8 cellular contexts compared by ENCODE assay signal in genomic region chr1:153790282-153790995, GRCh38. TPM values are rescaled to one million over a fixed set of nuclear protein-coding genes. Genes with fewer than 3 reads are reported as not detected.
DNase-seq lines count a peak whose midpoint lies in the region; ATAC-seq, FAIRE-seq and TF ChIP-seq lines count a peak whose summit lies in the region.

No MANE protein-coding gene starts in this region.

- H3K23ac ChIP-seq in H1 (ENCODE audit: insufficient read length) = no peak overlapping the region

- H3K4me3 Mint-ChIP-seq in activated T-cell treated with anti-CD3 and anti-CD28 coated beads, Interleukin-2, amount 50 U/mL, for 4 hours = peak overlapping the region; percentile 1

- no peak overlapping the region for H3K56ac ChIP-seq in H1 (replicated peaks; ENCODE audit: insufficient read length, low read depth, low read length)

- no peaks in the 10 kb centered on the region for H3K36me3 Mint-ChIP-seq in activated T-cell treated with anti-CD3 and anti-CD28 coated beads, Interleukin-2, amount 50 U/mL, for 4 hours (ENCODE audit: insufficient read depth)

- H3K9me3 Mint-ChIP-seq in activated T-cell treated with anti-CD3 and anti-CD28 coated beads, Interleukin-2, amount 50 U/mL, for 4 hours = no peaks in the 10 kb centered on the region

- H3K27ac ChIP-seq in Peyer's patch (peak overlapping the region; percentile 63 to 88 (median 80)), H1 (ENCODE audit: low read depth, low read length) (no peak overlapping the region)

- H3K36me3 ChIP-seq in Peyer's patch = no peaks in the 10 kb centered on the region
- no peaks in the 10 kb centered on the region for H3K36me3 ChIP-seq in H1 (ENCODE audit: control insufficient read depth in 2 of 4, insufficient read depth in 4 of 4, low read length in 3 of 4)

- TF ChIP-seq CTCF in Peyer's patch (IDR thresholded peaks at IDR 0.05) (no peak), H1 (IDR thresholded peaks at IDR 0.05; ENCODE audit: control extremely low read depth in 1 of 3, insufficient read depth in 1 of 3, low read depth in 1 of 3, low read length in 3 of 3) (no peak)

- no peaks in the 10 kb centered on the region; the same call in 1 of the 2 replicates for H3K23me2 ChIP-seq in H1 (ENCODE audit: low read depth, low read length)

- no peak overlapping the region for H3K9ac ChIP-seq in H1 (replicated peaks in 1 of 4; ENCODE audit: extremely low read depth in 1 of 4, low read depth in 3 of 4, low read length in 3 of 4)

- H3K4ac ChIP-seq in H1 (replicated peaks; ENCODE audit: insufficient read length, low read depth, low read length) = no peak overlapping the region

- H4K20me1 ChIP-seq in H1 (replicated peaks in 1 of 2; ENCODE audit: control insufficient read depth in 1 of 2, insufficient read depth in 2 of 2, low read length in 2 of 2) = no peaks in the 10 kb centered on the region

- no peaks in the 10 kb centered on the region for H3K79me2 ChIP-seq in H1 (ENCODE audit: control insufficient read depth in 1 of 2, insufficient read depth in 2 of 2, low read length in 2 of 2)

- POLR2A ChIA-PET in H1 (lab: Charles Lee; ENCODE audit: partially characterized antibody) = interaction anchor here (0.9 to 15.1 kb wide), 7 partner anchors 9 to 203 kb away, joined by 3 to 153 read pairs (median 6); partner anchors contain the start of genes RPS27, SLC27A3 and SLC39A1

- TF ChIP-seq EP300 in H1 (IDR thresholded peaks at IDR 0.05; ENCODE audit: borderline replicate concordance in 1 of 2, low read depth in 2 of 2, low read length in 2 of 2) = no peak

- TF ChIP-seq POLR2A in Peyer's patch (IDR thresholded peaks at IDR 0.05) = no peak
- no peak for TF ChIP-seq POLR2A in H1 (IDR thresholded peaks at IDR 0.05; ENCODE audit: control extremely low read depth in 1 of 2, low read depth in 2 of 2, low read length in 2 of 2)

- H3K4me1 ChIP-seq in Peyer's patch (peaks cover 0 to 11% (median 2%) of the 10 kb centered on the region in 4 donors), H1 (replicated peaks in 1 of 4; ENCODE audit: control insufficient read depth in 3 of 4, insufficient read depth in 4 of 4, low read length in 3 of 4) (peaks cover 6 to 28% (median 21%) of the 10 kb centered on the region in 4 experiments)

- H3K18ac ChIP-seq in H1 (ENCODE audit: extremely low read depth, low read length) = no peak overlapping the region

- no peak overlapping the region for H4K91ac ChIP-seq in H1 (replicated peaks; ENCODE audit: insufficient read length, low read length)

- ATAC-seq in activated T-cell treated with anti-CD3 and anti-CD28 coated beads, Interleukin-2, amount 50 U/mL, for 4 hours = no peak
- no peak for ATAC-seq in GM18861 (IDR thresholded peaks at IDR 0.05; ENCODE audit: unreplicated experiment)

- H3K14ac ChIP-seq in H1 (ENCODE audit: insufficient read length) = no peak overlapping the region

- peak overlapping the region; percentile 9; the same call in 1 of the 2 replicates for H4K8ac ChIP-seq in H1 (ENCODE audit: extremely low read depth, insufficient read depth, low read length)

- H3K27me3 Mint-ChIP-seq in activated T-cell treated with anti-CD3 and anti-CD28 coated beads, Interleukin-2, amount 50 U/mL, for 4 hours (ENCODE audit: low read depth) = peaks cover 4% of the 10 kb centered on the region

- no peaks in the 10 kb centered on the region for H3K27me3 ChIP-seq in Peyer's patch
- no peaks in the 10 kb centered on the region; a peak in 1 of 7 replicates for H3K27me3 ChIP-seq in H1 (replicated peaks in 1 of 4; ENCODE audit: control insufficient read depth in 3 of 4, extremely low read depth in 1 of 4, insufficient read depth in 3 of 4, low read length in 3 of 4)

- no peak overlapping the region for H2BK120ac ChIP-seq in H1 (replicated peaks; ENCODE audit: low read depth, low read length)

- CTCF ChIA-PET in H1 (lab: Charles Lee; ENCODE audit: partially characterized antibody) = interaction anchor here (0.7 to 1.3 kb wide), 2 partner anchors 33 to 114 kb away, joined by 3 read pairs; no protein-coding TSS in a partner anchor

- H2BK5ac ChIP-seq in H1 (ENCODE audit: low read depth, low read length) = no peak overlapping the region

- H2BK12ac ChIP-seq in H1 (ENCODE audit: low read depth, low read length) = no peak overlapping the region

- no peak overlapping the region for H4K5ac ChIP-seq in H1 (ENCODE audit: insufficient read length, low read depth, low read length)

- no peak for DNase-seq in activated T-cell treated with anti-CD3 and anti-CD28 coated beads, Interleukin-2, amount 50 U/mL, for 4 hours
- DNase-seq in activated T-cell treated with anti-CD3 and anti-CD28 coated beads for 4 hours (no peak), Peyer's patch (peak in 2 of 3 donors; percentile 58 to 74), H1 (ENCODE audit: low read depth in 1 of 2, low spot score in 2 of 2) (no peak), myocyte (ENCODE audit: low read depth) (peak; percentile 92), NCI-H1105 (lab: John Stamatoyannopoulos, UW) (no peak), KG1 (lab: John Stamatoyannopoulos, UW) (no peak)

- no peak overlapping the region for H2AFZ ChIP-seq in H1 (ENCODE audit: low read length)

- no peak overlapping the region for H2AK5ac ChIP-seq in H1 (ENCODE audit: low read depth, low read length)

- H3K4me3 ChIP-seq in Peyer's patch = peak overlapping the region in 3 of 4 donors; percentile 6 to 25 (median 24)
- no peak overlapping the region for H3K4me3 ChIP-seq in H1 (ENCODE audit: extremely low read depth in 1 of 4, insufficient read depth in 2 of 4, low read depth in 3 of 4, low read length in 4 of 4)

- H3K4me2 ChIP-seq in H1 (ENCODE audit: insufficient read depth in 1 of 2, low read depth in 2 of 2, low read length in 2 of 2) = no peak overlapping the region

- no peak for TF ChIP-seq RAD21 in H1 (IDR thresholded peaks at IDR 0.05 in 1 of 2, conservative IDR thresholded peaks at IDR 0.05 in 1 of 2; ENCODE audit: low read depth in 2 of 2, low read length in 2 of 2)

- no peaks in the 10 kb centered on the region for H3K9me3 ChIP-seq in Peyer's patch
- no peaks in the 10 kb centered on the region for H3K9me3 ChIP-seq in H1 (ENCODE audit: insufficient read depth in 2 of 2, low read depth in 1 of 2, low read length in 1 of 2)

- H2BK15ac ChIP-seq in H1 (ENCODE audit: low read length) = no peak overlapping the region

- FAIRE-seq in H1 (lab: Jason Lieb, UNC) = no peak

- no peaks in the 10 kb centered on the region for H3K79me1 ChIP-seq in H1 (ENCODE audit: low read depth, low read length)

- no peak overlapping the region for H2BK20ac ChIP-seq in H1 (ENCODE audit: low read length)

- H3K4me1 Mint-ChIP-seq in activated T-cell treated with anti-CD3 and anti-CD28 coated beads, Interleukin-2, amount 50 U/mL, for 4 hours (ENCODE audit: low read depth) = peaks cover 24% of the 10 kb centered on the region

- WGBS in H1 (ENCODE audit: extremely low coverage in 1 of 2, insufficient coverage in 1 of 2, insufficient read length in 1 of 2, insufficient replicate concordance in 2 of 2, low coverage in 1 of 2, low lambda C conversion rate in 2 of 2, missing lambda C conversion rate in 1 of 2), 2 experiments = 89% methylated on average over 16 of the region's 16 CpGs; no CpG with 5 or more reads in 1 of the 2 experiments

TF ChIP-seq in H1, 55 proteins besides CTCF, POLR2A, EP300 and RAD21:
- no peak for TF ChIP-seq SRF (IDR thresholded peaks at IDR 0.05; ENCODE audit: low read depth, low read length)
- TF ChIP-seq RXRA (IDR thresholded peaks at IDR 0.05; ENCODE audit: insufficient read depth, low read depth, low read length) = no peak

RNA-seq across cellular contexts. Expression of gene SLC27A3, which starts 15.2 kb away (rescaled TPM):
- 1 to 10 TPM; 3.8 to 6.0 (median 6.0) TPM for total RNA-seq in activated T-cell treated with anti-CD3 and anti-CD28 coated beads, Interleukin-2, amount 50 U/mL, for 4 hours
- 100 to 1,000 TPM in 1 of 4 donors, 10 to 100 TPM in 3; 12.3 to 124 (median 22.0) TPM for total RNA-seq in Peyer's patch
- total RNA-seq in H1 (2021; fragmentation: NEBNext Ultra II Directional; extraction: Animal tissue kit (Norgen Biotek cat#: 25700)) = 29.4 and 39.1 TPM in 2 replicates
- polyA plus RNA-seq in H1 (2011; rRNA removed) = 40.1 and 51.2 TPM in 2 replicates
- polyA plus RNA-seq in H1 (2011; cell fraction: cytosol; rRNA removed) = 44.7 TPM
- 133 TPM for polyA plus RNA-seq in H1 (2011; cell fraction: nucleus; rRNA removed)
- 42.0 to 62.3 TPM (median 55.1 TPM) in 4 replicates for polyA plus RNA-seq in H1 (2012, experiment 1 of 2)
- polyA plus RNA-seq in H1 (2012, experiment 2 of 2) = 50.1 TPM
- polyA plus RNA-seq in H1 (2013, experiment 1 of 2) = 44.3 TPM
- polyA plus RNA-seq in H1 (2013, experiment 2 of 2) = 41.0 TPM
- polyA minus RNA-seq in H1 (2011; rRNA and poly(A)+ RNA removed) = 56.9 and 65.2 TPM in 2 replicates
- polyA minus RNA-seq in H1 (2011; cell fraction: cytosol; rRNA and poly(A)+ RNA removed) = 30.4 TPM
- 19.4 TPM for polyA minus RNA-seq in H1 (2011; cell fraction: nucleus; rRNA and poly(A)+ RNA removed)
- 0.29 and 0.42 TPM in 2 replicates for total RNA-seq in myocyte
- polyA plus RNA-seq in myocyte (2012) = 1.7 TPM

Comparison
In these comparisons a context has a peak if more than half of its experiments do, and no peak if none do; other contexts are left out.
1. DNase-seq: peak in Peyer's patch (2 of 3) and myocyte (single experiment); none in activated T-cell treated with anti-CD3 and anti-CD28 coated beads, Interleukin-2, amount 50 U/mL, for 4 hours (single experiment), activated T-cell treated with anti-CD3 and anti-CD28 coated beads for 4 hours (single experiment), H1 (0 of 2), NCI-H1105 (single experiment) and KG1 (single experiment).
2. H3K4me3 ChIP-seq: peak in Peyer's patch (3 of 4); none in H1 (0 of 4).